Comparison of ENCODE assay signal across 1 cellular context in the genomic region with DNA sequence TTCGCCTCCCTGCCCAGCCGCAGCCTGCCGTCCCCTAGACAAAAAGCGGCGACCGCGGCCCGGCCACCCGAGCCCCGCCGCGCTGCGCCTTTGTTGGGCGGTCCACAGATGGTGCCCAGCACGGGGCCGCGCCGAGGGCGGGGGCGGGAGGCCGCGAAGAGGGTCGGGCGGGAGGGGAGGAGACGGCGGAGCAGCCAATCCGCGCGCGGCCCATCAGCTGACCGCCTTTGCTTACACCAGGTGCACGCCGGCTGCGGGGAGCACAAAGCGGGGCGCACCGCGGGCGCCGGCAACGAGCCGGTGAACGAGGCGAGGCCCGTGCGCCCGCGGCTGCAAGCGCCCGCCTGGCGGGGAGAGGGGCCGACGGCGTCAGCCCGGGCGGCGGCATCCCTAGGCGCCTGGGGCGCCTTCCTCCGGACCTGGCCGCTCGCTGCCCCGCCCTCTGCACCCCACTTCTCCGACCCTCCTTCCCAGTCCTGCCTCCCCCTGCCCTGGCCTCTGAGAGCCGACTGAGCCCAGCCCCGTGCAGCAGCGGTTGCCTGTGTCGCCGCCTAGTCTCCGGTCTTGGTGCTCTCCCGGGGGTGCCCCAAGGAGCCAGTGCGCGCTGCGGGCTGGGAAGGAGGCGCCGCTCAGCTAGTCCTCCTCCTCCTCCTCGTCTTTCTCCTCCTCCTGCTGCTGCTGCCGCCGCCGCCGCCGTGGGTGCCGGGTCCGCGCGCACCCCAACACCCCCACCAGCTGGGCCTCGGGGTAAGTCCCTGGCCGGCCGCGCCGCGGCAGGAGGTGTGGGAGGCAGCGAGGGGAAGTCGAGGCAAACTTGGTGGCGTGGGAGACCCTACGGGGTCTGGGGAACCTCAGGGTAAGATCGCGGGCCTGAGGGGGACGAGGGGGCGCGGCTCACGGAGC.
TF ChIP-seq lines count a peak whose summit lies in the region.

A gene (plus strand): TSS at position 259 of the 903 bp plus-strand sequence. CDS start 45,211 bp downstream, outside the sequence.

TF ChIP-seq in HEK293, 187 proteins besides CTCF, POLR2A, EP300 and RAD21 (continued from another document):
- TF ChIP-seq, protein P1, sequence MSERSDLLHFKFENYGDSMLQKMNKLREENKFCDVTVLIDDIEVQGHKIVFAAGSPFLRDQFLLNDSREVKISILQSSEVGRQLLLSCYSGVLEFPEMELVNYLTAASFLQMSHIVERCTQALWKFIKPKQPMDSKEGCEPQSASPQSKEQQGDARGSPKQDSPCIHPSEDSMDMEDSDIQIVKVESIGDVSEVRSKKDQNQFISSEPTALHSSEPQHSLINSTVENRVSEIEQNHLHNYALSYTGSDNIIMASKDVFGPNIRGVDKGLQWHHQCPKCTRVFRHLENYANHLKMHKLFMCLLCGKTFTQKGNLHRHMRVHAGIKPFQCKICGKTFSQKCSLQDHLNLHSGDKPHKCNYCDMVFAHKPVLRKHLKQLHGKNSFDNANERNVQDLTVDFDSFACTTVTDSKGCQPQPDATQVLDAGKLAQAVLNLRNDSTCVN (tag by site-specific recombination; optimal IDR thresholded peaks at IDR 0.05), result peak; percentile 53
